ENCODE assay signal across 8 cellular contexts in the genomic region with DNA sequence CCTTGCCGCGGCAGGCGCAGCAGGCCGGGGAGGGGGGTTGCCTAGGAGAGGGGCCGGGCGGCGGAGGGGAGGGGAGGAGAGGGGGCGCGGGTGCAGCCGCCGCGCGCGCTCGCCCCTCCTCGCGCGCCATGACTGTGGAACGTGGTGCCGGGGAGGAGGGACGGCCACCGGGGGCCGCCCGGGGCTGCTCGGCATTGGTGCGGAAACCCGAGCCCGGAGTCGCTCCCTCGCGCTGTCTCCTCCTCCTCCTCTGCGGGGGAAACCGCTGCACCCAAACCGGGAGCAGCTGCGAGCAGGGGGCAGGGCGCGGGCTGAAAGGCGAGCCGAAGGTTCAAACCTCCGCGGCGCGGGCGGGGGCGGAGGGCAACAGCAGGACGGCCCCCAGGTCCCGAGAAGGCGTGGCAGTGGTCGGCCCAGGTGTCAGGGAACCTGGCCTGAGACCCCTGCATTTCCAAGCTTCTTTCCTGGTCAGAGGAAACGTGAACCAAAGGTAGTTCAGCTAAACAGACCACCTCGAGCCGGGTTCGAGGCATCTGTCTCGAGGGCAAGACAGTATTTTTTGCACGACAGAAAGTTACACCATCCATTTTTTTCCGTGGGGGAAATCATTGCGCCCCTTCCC. TPM values are rescaled to one million over a fixed set of nuclear protein-coding genes. Genes with fewer than 3 reads are reported as not detected.
DNase-seq lines count a peak whose midpoint lies in the region; ATAC-seq, FAIRE-seq and TF ChIP-seq lines count a peak whose summit lies in the region.

No MANE protein-coding gene starts in this region.

- peaks cover 6% of the 10 kb centered on the region; the same call in 1 of the 2 replicates for H3K79me1 ChIP-seq in H1 (ENCODE audit: low read depth, low read length)

- H4K5ac ChIP-seq in H1 (ENCODE audit: insufficient read length, low read depth, low read length): peak overlapping the region; percentile 2

- H3K4ac ChIP-seq in H1 (replicated peaks; ENCODE audit: insufficient read length, low read depth, low read length): no peak overlapping the region

- H4K20me1 ChIP-seq in H1 (replicated peaks in 1 of 2; ENCODE audit: control insufficient read depth in 1 of 2, insufficient read depth in 2 of 2, low read length in 2 of 2): no peaks in the 10 kb centered on the region

- FAIRE-seq in H1 (lab: Jason Lieb, UNC): no peak

- H3K4me3 ChIP-seq in AG04450 (ENCODE audit: low read depth, low read length) (peak overlapping the region; percentile 88), H1 (ENCODE audit: extremely low read depth in 1 of 4, insufficient read depth in 2 of 4, low read depth in 3 of 4, low read length in 4 of 4) (peak overlapping the region; percentile 73 to 96 (median 94))

- peaks cover 32% of the 10 kb centered on the region for H3K23me2 ChIP-seq in H1 (ENCODE audit: low read depth, low read length)

- no peak overlapping the region; the same call in 1 of the 2 replicates for H4K8ac ChIP-seq in H1 (ENCODE audit: extremely low read depth, insufficient read depth, low read length)

- H2AK5ac ChIP-seq in H1 (ENCODE audit: low read depth, low read length): no peak overlapping the region

- H2BK20ac ChIP-seq in H1 (ENCODE audit: low read length): no peak overlapping the region

- H3K27me3 Mint-ChIP-seq in activated CD8-positive, alpha-beta T cell treated with anti-CD3 and anti-CD28 coated beads, Interleukin-2, amount 10 ng/mL, durations not matched to agents 7 days and 5 days (ENCODE audit: low read depth): peaks cover 13% of the 10 kb centered on the region

- peak in 1 of 2 experiments; percentile 1; a peak in 1 of 3 replicates for TF ChIP-seq EP300 in H1 (IDR thresholded peaks at IDR 0.05; ENCODE audit: borderline replicate concordance in 1 of 2, low read depth in 2 of 2, low read length in 2 of 2)

- H2BK15ac ChIP-seq in H1 (ENCODE audit: low read length): peak overlapping the region; percentile 81; the same call in 1 of the 2 replicates

- DNase-seq in AG04450 (ENCODE audit: low read depth, low spot score): peak; percentile 78
- DNase-seq in NCI-H774 (lab: John Stamatoyannopoulos, UW): peak; percentile 87
- peak; percentile 84 for DNase-seq in activated CD8-positive, alpha-beta T cell treated with anti-CD3 and anti-CD28 coated beads, Interleukin-2, amount 10 ng/mL, durations not matched to agents 7 days and 5 days
- peak in 1 of 2 experiments; percentile 91 for DNase-seq in H1 (ENCODE audit: low read depth in 1 of 2, low spot score in 2 of 2)
- peak; percentile 94 for DNase-seq in mesenteric fat pad (ENCODE audit: low spot score)
- DNase-seq in stimulated activated CD8-positive, alpha-beta memory T cell treated with anti-CD3 and anti-CD28 coated beads, Interleukin-15, amount 100 ng/mL, for 24 hours (ENCODE audit: low read depth): peak; percentile 55

- H3K23ac ChIP-seq in H1 (ENCODE audit: insufficient read length): no peak overlapping the region

- no peaks in the 10 kb centered on the region; the same call in 1 of the 2 replicates for H3K9me3 ChIP-seq in AG04450 (ENCODE audit: control insufficient read depth, insufficient read depth, low read length)
- no peaks in the 10 kb centered on the region for H3K9me3 ChIP-seq in H1 (ENCODE audit: insufficient read depth in 2 of 2, low read depth in 1 of 2, low read length in 1 of 2)

- H3K27me3 ChIP-seq in AG04450 (ENCODE audit: control insufficient read depth, insufficient read depth, low read length) (no peaks in the 10 kb centered on the region), H1 (replicated peaks in 1 of 4; ENCODE audit: control insufficient read depth in 3 of 4, extremely low read depth in 1 of 4, insufficient read depth in 3 of 4, low read length in 3 of 4) (no peaks in the 10 kb centered on the region; a peak in 1 of 7 replicates)

- CTCF ChIA-PET in AG04450 (lab: Charles Lee): interaction anchor here (0.5 to 3.3 kb wide), 6 partner anchors 21 to 238 kb away, joined by 4 to 13 read pairs (median 8); no protein-coding TSS in a partner anchor
- CTCF ChIA-PET in activated CD8-positive, alpha-beta T cell treated with anti-CD3 and anti-CD28 coated beads, Interleukin-2, amount 10 ng/mL, durations not matched to agents 7 days and 5 days (lab: Charles Lee): interaction anchor here (1.1 to 3.8 kb wide), 7 partner anchors 9 to 193 kb away, joined by 3 to 21 read pairs (median 4); no protein-coding TSS in a partner anchor
- CTCF ChIA-PET in H1 (lab: Charles Lee; ENCODE audit: partially characterized antibody): interaction anchor here (0.6 to 4.3 kb wide), 9 partner anchors 11 to 211 kb away, joined by 3 to 23 read pairs (median 4); no protein-coding TSS in a partner anchor

- POLR2A ChIA-PET in AG04450 (lab: Yijun Ruan, JAX) (interaction anchor here (0.6 to 2.8 kb wide), 10 partner anchors 12 to 324 kb away, joined by 3 to 19 read pairs (median 6); partner anchors contain the start of gene UBR2), H1 (lab: Charles Lee; ENCODE audit: partially characterized antibody) (interaction anchor here (0.7 to 7.2 kb wide), 19 partner anchors 12 to 294 kb away, joined by 3 to 88 read pairs (median 4); partner anchors contain the start of gene UBR2)
- POLR2A ChIA-PET in activated CD8-positive, alpha-beta T cell treated with anti-CD3 and anti-CD28 coated beads, Interleukin-2, amount 10 ng/mL, durations not matched to agents 7 days and 5 days (lab: Charles Lee): interaction anchor here (0.7 to 3.8 kb wide), 10 partner anchors 9 to 561 kb away, joined by 3 to 29 read pairs (median 4); partner anchors contain the start of gene RPL7L1

- TF ChIP-seq CTCF in AG04450 (IDR thresholded peaks at IDR 0.05; ENCODE audit: low read depth, low read length): no peak
- no peak for TF ChIP-seq CTCF in H1 (IDR thresholded peaks at IDR 0.05; ENCODE audit: control extremely low read depth in 1 of 3, insufficient read depth in 1 of 3, low read depth in 1 of 3, low read length in 3 of 3)

- peak overlapping the region; percentile 91 for H3K4me3 Mint-ChIP-seq in activated CD8-positive, alpha-beta T cell treated with anti-CD3 and anti-CD28 coated beads, Interleukin-2, amount 10 ng/mL, durations not matched to agents 7 days and 5 days

- 0 out of 4 replicates have a peak, but pooled peaks of 1 of the 2 experiments have one; percentile 15 for TF ChIP-seq RAD21 in H1 (IDR thresholded peaks at IDR 0.05 in 1 of 2, conservative IDR thresholded peaks at IDR 0.05 in 1 of 2; ENCODE audit: low read depth in 2 of 2, low read length in 2 of 2)

- H2BK12ac ChIP-seq in H1 (ENCODE audit: low read depth, low read length): peak overlapping the region; percentile 23; the same call in 1 of the 2 replicates

- 1% methylated on average over 15 of the region's 57 CpGs; no CpG with 5 or more reads in 1 of the 2 experiments for WGBS in H1 (ENCODE audit: extremely low coverage in 1 of 2, insufficient coverage in 1 of 2, insufficient read length in 1 of 2, insufficient replicate concordance in 2 of 2, low coverage in 1 of 2, low lambda C conversion rate in 2 of 2, missing lambda C conversion rate in 1 of 2), 2 experiments

- 0 out of 2 replicates have a peak overlapping the region, but pooled peaks have one; percentile 61 for H2BK5ac ChIP-seq in H1 (ENCODE audit: low read depth, low read length)

- H3K4me1 ChIP-seq in H1 (replicated peaks in 1 of 4; ENCODE audit: control insufficient read depth in 3 of 4, insufficient read depth in 4 of 4, low read length in 3 of 4): peaks cover 0 to 26% (median 14%) of the 10 kb centered on the region in 4 experiments; a peak in 6 of 7 replicates

- H3K18ac ChIP-seq in H1 (ENCODE audit: extremely low read depth, low read length): peak overlapping the region; percentile 65

- peak; percentile 72 for ATAC-seq in GM19025 (IDR thresholded peaks at IDR 0.05; ENCODE audit: low read depth, unreplicated experiment)
- peak; percentile 43 for ATAC-seq in HG03571 (IDR thresholded peaks at IDR 0.05; ENCODE audit: unreplicated experiment)
- ATAC-seq in activated CD8-positive, alpha-beta T cell treated with anti-CD3 and anti-CD28 coated beads, Interleukin-2, amount 10 ng/mL, durations not matched to agents 7 days and 5 days: peak; percentile 79

- H3K14ac ChIP-seq in H1 (ENCODE audit: insufficient read length): no peak overlapping the region

- TF ChIP-seq POLR2A in H1 (IDR thresholded peaks at IDR 0.05; ENCODE audit: control extremely low read depth in 1 of 2, low read depth in 2 of 2, low read length in 2 of 2): peak in 1 of 2 experiments; percentile 30; a peak in 2 of 3 replicates

- peaks cover 16 to 27% of the 10 kb centered on the region in 2 experiments for H3K79me2 ChIP-seq in H1 (ENCODE audit: control insufficient read depth in 1 of 2, insufficient read depth in 2 of 2, low read length in 2 of 2)

- no peaks in the 10 kb centered on the region for H3K36me3 ChIP-seq in H1 (ENCODE audit: control insufficient read depth in 2 of 4, insufficient read depth in 4 of 4, low read length in 3 of 4)

- peaks cover 17% of the 10 kb centered on the region for H3K36me3 Mint-ChIP-seq in activated CD8-positive, alpha-beta T cell treated with anti-CD3 and anti-CD28 coated beads, Interleukin-2, amount 10 ng/mL, durations not matched to agents 7 days and 5 days (ENCODE audit: low read depth)

- H3K27ac Mint-ChIP-seq in activated CD8-positive, alpha-beta T cell treated with anti-CD3 and anti-CD28 coated beads, Interleukin-2, amount 10 ng/mL, durations not matched to agents 7 days and 5 days: peak overlapping the region; percentile 30

- no peak overlapping the region for H2AFZ ChIP-seq in H1 (ENCODE audit: low read length)

- H3K9ac ChIP-seq in H1 (replicated peaks in 1 of 4; ENCODE audit: extremely low read depth in 1 of 4, low read depth in 3 of 4, low read length in 3 of 4): no peak overlapping the region; a peak in 2 of 7 replicates

- H4K91ac ChIP-seq in H1 (replicated peaks; ENCODE audit: insufficient read length, low read length): no peak overlapping the region

- H3K27ac ChIP-seq in AG04450 (ENCODE audit: low read depth, low read length) (peak overlapping the region; percentile 86), H1 (ENCODE audit: low read depth, low read length) (peak overlapping the region; percentile 89; the same call in 1 of the 2 replicates)

- peak overlapping the region; percentile 91 to 98 for H3K4me2 ChIP-seq in H1 (ENCODE audit: insufficient read depth in 1 of 2, low read depth in 2 of 2, low read length in 2 of 2)

- no peak overlapping the region for H3K56ac ChIP-seq in H1 (replicated peaks; ENCODE audit: insufficient read length, low read depth, low read length)

- H3K9me3 Mint-ChIP-seq in activated CD8-positive, alpha-beta T cell treated with anti-CD3 and anti-CD28 coated beads, Interleukin-2, amount 10 ng/mL, durations not matched to agents 7 days and 5 days (ENCODE audit: insufficient read depth): no peaks in the 10 kb centered on the region

- no peak overlapping the region for H2BK120ac ChIP-seq in H1 (replicated peaks; ENCODE audit: low read depth, low read length)

- H3K4me1 Mint-ChIP-seq in activated CD8-positive, alpha-beta T cell treated with anti-CD3 and anti-CD28 coated beads, Interleukin-2, amount 10 ng/mL, durations not matched to agents 7 days and 5 days (ENCODE audit: low read depth): peaks cover 38% of the 10 kb centered on the region

RNA-seq across cellular contexts. Expression of gene TRERF1, which starts 1.4 kb away (rescaled TPM):
- 7.3 and 9.0 TPM in 2 replicates for polyA plus RNA-seq in AG04450 (2011; rRNA removed)
- polyA minus RNA-seq in AG04450 (2011; rRNA and poly(A)+ RNA removed): 15.2 and 16.8 TPM in 2 replicates
- 10 to 100 TPM; 11.3 to 11.8 TPM for total RNA-seq in activated CD8-positive, alpha-beta T cell treated with anti-CD3 and anti-CD28 coated beads, Interleukin-2, amount 10 ng/mL, durations not matched to agents 7 days and 5 days
- total RNA-seq in H1 (2021; fragmentation: NEBNext Ultra II Directional; extraction: Animal tissue kit (Norgen Biotek cat#: 25700)): 21.5 and 22.8 TPM in 2 replicates
- polyA plus RNA-seq in H1 (2011; rRNA removed): 10.8 and 14.9 TPM in 2 replicates
- 7.8 TPM for polyA plus RNA-seq in H1 (2011; cell fraction: cytosol; rRNA removed)
- 23.3 TPM for polyA plus RNA-seq in H1 (2011; cell fraction: nucleus; rRNA removed)
- polyA plus RNA-seq in H1 (2012, experiment 1 of 2): 14.0 to 17.0 TPM (median 15.2 TPM) in 4 replicates
- polyA plus RNA-seq in H1 (2012, experiment 2 of 2): 3.9 TPM
- 10.3 TPM for polyA plus RNA-seq in H1 (2013, experiment 1 of 2)
- 10.3 TPM for polyA plus RNA-seq in H1 (2013, experiment 2 of 2)
- 12.4 and 15.8 TPM in 2 replicates for polyA minus RNA-seq in H1 (2011; rRNA and poly(A)+ RNA removed)
- polyA minus RNA-seq in H1 (2011; cell fraction: cytosol; rRNA and poly(A)+ RNA removed): 14.0 TPM
- 18.1 TPM for polyA minus RNA-seq in H1 (2011; cell fraction: nucleus; rRNA and poly(A)+ RNA removed)
- total RNA-seq in mesenteric fat pad: 3.3 TPM
